19 cellular contexts compared by ENCODE assay signal in the genomic region with DNA sequence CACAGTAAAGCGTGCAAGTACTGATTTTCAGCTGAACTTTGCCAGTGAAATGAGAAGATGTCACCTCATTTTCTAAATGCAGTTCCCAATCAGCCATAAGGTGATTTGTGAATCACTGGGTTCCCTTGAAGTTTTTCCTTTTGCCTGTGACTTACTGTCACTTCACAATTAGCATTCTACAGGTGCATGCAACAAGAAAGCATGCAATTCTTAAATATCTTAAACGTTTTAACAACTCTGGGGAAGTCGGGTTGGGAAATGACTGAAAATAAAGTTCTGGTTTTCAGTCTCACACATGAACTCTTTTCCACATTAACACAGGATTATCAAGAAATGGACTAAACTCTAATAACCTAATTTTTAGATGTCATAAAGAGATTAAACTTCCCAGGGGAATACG. TPM values are rescaled to one million over a fixed set of nuclear protein-coding genes. Genes with fewer than 3 reads are reported as not detected.
DNase-seq lines count a peak whose midpoint lies in the region; ATAC-seq and TF ChIP-seq lines count a peak whose summit lies in the region.
"Had no signal": no experiment of that assay in that cellular context is flagged by ENCODE, and none has a peak within 500 bp of the region (broad histone marks: within the 10 kb centered on the region; RNA-seq: fewer than 3 reads in every experiment).

No MANE protein-coding gene starts in this region.

- ATAC-seq in central memory CD8-positive, alpha-beta T cell (replicated peaks; ENCODE audit: extremely low read depth, poor library complexity, severe bottlenecking) = no peak
- no peak for ATAC-seq in GM21367 (IDR thresholded peaks at IDR 0.05; ENCODE audit: unreplicated experiment)
- ATAC-seq in HG03457 (IDR thresholded peaks at IDR 0.05; ENCODE audit: unreplicated experiment) = no peak

- H3K4me3 ChIP-seq in DOHH2 (ENCODE audit: low read length) (no peak overlapping the region), Karpas-422 (ENCODE audit: low read length) (peak overlapping the region; percentile 92)
- H3K4me3 ChIP-seq: cardiac muscle cell had no signal

- no peak overlapping the region for H3K27ac Mint-ChIP-seq in central memory CD8-positive, alpha-beta T cell (ENCODE audit: low read depth)
- H3K27ac Mint-ChIP-seq in nephron = no peak overlapping the region
- no peak overlapping the region for H3K27ac Mint-ChIP-seq in activated CD4-positive, alpha-beta memory T cell treated with anti-CD3 and anti-CD28 coated beads, Interleukin-2, amount 10 ng/mL, durations not matched to agents 7 days and 5 days
- H3K27ac Mint-ChIP-seq: activated CD8-positive, alpha-beta T cell treated with anti-CD3 and anti-CD28 coated beads for 36 hours; stimulated activated naive CD8-positive, alpha-beta T cell treated with anti-CD3 and anti-CD28 coated beads, Interleukin-15, Interleukin-2, amounts not matched to agents 100 ng/mL and 50 ng/mL, for 24 hours had no signal

- peaks cover 6% of the 10 kb centered on the region for H3F3A ChIP-seq in DOHH2 (ENCODE audit: control insufficient read depth, insufficient read depth)

- H3K36me3 ChIP-seq in DOHH2 (ENCODE audit: control insufficient read depth, low read length) (peaks cover 27% of the 10 kb centered on the region), Karpas-422 (ENCODE audit: insufficient read depth, low read length) (peaks cover 18% of the 10 kb centered on the region; the same call in 1 of the 2 replicates)
- H3K36me3 ChIP-seq: cardiac muscle cell had no signal

- peak overlapping the region; percentile 23; the same call in 1 of the 2 replicates for H3K9ac ChIP-seq in Karpas-422 (ENCODE audit: low read length)

- peak overlapping the region; percentile 4 for H3K4me3 Mint-ChIP-seq in central memory CD8-positive, alpha-beta T cell
- peak overlapping the region; percentile 29 to 51 (median 48) for H3K4me3 Mint-ChIP-seq in nephron
- H3K4me3 Mint-ChIP-seq in activated CD4-positive, alpha-beta memory T cell treated with anti-CD3 and anti-CD28 coated beads, Interleukin-2, amount 10 ng/mL, durations not matched to agents 7 days and 5 days = no peak overlapping the region
- H3K4me3 Mint-ChIP-seq: activated CD8-positive, alpha-beta T cell treated with anti-CD3 and anti-CD28 coated beads for 36 hours; stimulated activated naive CD8-positive, alpha-beta T cell treated with anti-CD3 and anti-CD28 coated beads, Interleukin-15, Interleukin-2, amounts not matched to agents 100 ng/mL and 50 ng/mL, for 24 hours had no signal

- H4K20me1 ChIP-seq in DOHH2 (ENCODE audit: control insufficient read depth, insufficient read depth, low read depth, low read length) = peaks cover 33% of the 10 kb centered on the region
- peaks cover 39% of the 10 kb centered on the region for H4K20me1 ChIP-seq in Karpas-422 (ENCODE audit: insufficient read depth, low read depth, low read length)

- POLR2A ChIA-PET in activated CD4-positive, alpha-beta memory T cell treated with anti-CD3 and anti-CD28 coated beads, Interleukin-2, amount 10 ng/mL, durations not matched to agents 7 days and 5 days (lab: Charles Lee) = interaction anchor here (1.0 kb wide), 1 partner anchor 32 kb away, joined by 5 read pairs; no protein-coding TSS in a partner anchor

- H3K27me3 Mint-ChIP-seq in central memory CD8-positive, alpha-beta T cell = no peaks in the 10 kb centered on the region
- no peaks in the 10 kb centered on the region for H3K27me3 Mint-ChIP-seq in nephron (ENCODE audit: low read depth)
- H3K27me3 Mint-ChIP-seq in activated CD4-positive, alpha-beta memory T cell treated with anti-CD3 and anti-CD28 coated beads, Interleukin-2, amount 10 ng/mL, durations not matched to agents 7 days and 5 days = no peaks in the 10 kb centered on the region
- H3K27me3 Mint-ChIP-seq: activated CD8-positive, alpha-beta T cell treated with anti-CD3 and anti-CD28 coated beads for 36 hours; stimulated activated naive CD8-positive, alpha-beta T cell treated with anti-CD3 and anti-CD28 coated beads, Interleukin-15, Interleukin-2, amounts not matched to agents 100 ng/mL and 50 ng/mL, for 24 hours had no signal

- 0 out of 2 replicates have a peak overlapping the region, but pooled peaks have one; percentile 2 for H3K4me2 ChIP-seq in DOHH2 (ENCODE audit: low read length)
- peak overlapping the region; percentile 92 for H3K4me2 ChIP-seq in Karpas-422 (ENCODE audit: low read depth, low read length, poor library complexity, severe bottlenecking)

- H3K27me3 ChIP-seq in DOHH2 (ENCODE audit: control insufficient read depth, low read length) (no peaks in the 10 kb centered on the region), Karpas-422 (ENCODE audit: low read length) (no peaks in the 10 kb centered on the region)
- H3K27me3 ChIP-seq: cardiac muscle cell had no signal

- H2AFZ ChIP-seq in Karpas-422 (ENCODE audit: low read length) = no peak overlapping the region

- DNase-seq in Karpas-422 = peak; percentile 57
- DNase-seq in central memory CD8-positive, alpha-beta T cell (ENCODE audit: low spot score in 2 of 2) = no peak
- no peak for DNase-seq in KBM-7
- DNase-seq in activated CD4-positive, alpha-beta memory T cell treated with anti-CD3 and anti-CD28 coated beads, Interleukin-2, amount 10 ng/mL, durations not matched to agents 7 days and 5 days = no peak
- DNase-seq: activated gamma-delta T cell treated with Interleukin-2 at 50 U/mL for 16 hours, H7, Kasumi-1, kidney glomerular epithelial cell, NCI-H187 treated with DMSO at 0.1 percent for 48 hours, NCI-H524 treated with DMSO at 0.1 percent for 48 hours, T1000 had no signal

- no peaks in the 10 kb centered on the region for H3K9me3 Mint-ChIP-seq in central memory CD8-positive, alpha-beta T cell
- H3K9me3 Mint-ChIP-seq in nephron = no peaks in the 10 kb centered on the region
- H3K9me3 Mint-ChIP-seq in activated CD4-positive, alpha-beta memory T cell treated with anti-CD3 and anti-CD28 coated beads, Interleukin-2, amount 10 ng/mL, durations not matched to agents 7 days and 5 days = no peaks in the 10 kb centered on the region
- H3K9me3 Mint-ChIP-seq: activated CD8-positive, alpha-beta T cell treated with anti-CD3 and anti-CD28 coated beads for 36 hours; stimulated activated naive CD8-positive, alpha-beta T cell treated with anti-CD3 and anti-CD28 coated beads, Interleukin-15, Interleukin-2, amounts not matched to agents 100 ng/mL and 50 ng/mL, for 24 hours had no signal

- H3K36me3 Mint-ChIP-seq in central memory CD8-positive, alpha-beta T cell (ENCODE audit: insufficient read depth) = no peaks in the 10 kb centered on the region
- peaks cover 16% of the 10 kb centered on the region for H3K36me3 Mint-ChIP-seq in nephron (ENCODE audit: low read depth)
- H3K36me3 Mint-ChIP-seq in activated CD4-positive, alpha-beta memory T cell treated with anti-CD3 and anti-CD28 coated beads, Interleukin-2, amount 10 ng/mL, durations not matched to agents 7 days and 5 days (ENCODE audit: low read depth) = peaks cover 15% of the 10 kb centered on the region

- H3K27ac ChIP-seq in DOHH2 (ENCODE audit: low read depth, low read length) (no peak overlapping the region), Karpas-422 (ENCODE audit: low read length) (peak overlapping the region; percentile 60)
- H3K27ac ChIP-seq: cardiac muscle cell, RWPE1 had no signal

- H3K79me2 ChIP-seq in DOHH2 (ENCODE audit: control insufficient read depth, low read length) (peaks cover 96% of the 10 kb centered on the region), Karpas-422 (ENCODE audit: low read length) (peaks cover 96% of the 10 kb centered on the region)

- CTCF ChIA-PET in activated CD4-positive, alpha-beta memory T cell treated with anti-CD3 and anti-CD28 coated beads, Interleukin-2, amount 10 ng/mL, durations not matched to agents 7 days and 5 days (lab: Charles Lee) = no interaction called here

- H3K9me3 ChIP-seq in DOHH2 (ENCODE audit: control insufficient read depth, insufficient read depth, low read length) (no peaks in the 10 kb centered on the region), Karpas-422 (ENCODE audit: low read length) (no peaks in the 10 kb centered on the region)

- H3K4me1 ChIP-seq in DOHH2 (ENCODE audit: control insufficient read depth, low read length) = peaks cover 17% of the 10 kb centered on the region
- peaks cover 32% of the 10 kb centered on the region for H3K4me1 ChIP-seq in Karpas-422 (ENCODE audit: low read length)

- no peaks in the 10 kb centered on the region for H3K9me2 ChIP-seq in DOHH2 (replicated peaks; ENCODE audit: control insufficient read depth, low read length)
- no peaks in the 10 kb centered on the region for H3K9me2 ChIP-seq in Karpas-422 (replicated peaks; ENCODE audit: insufficient read depth, low read length)

- H3K4me1 Mint-ChIP-seq in central memory CD8-positive, alpha-beta T cell = peaks cover 24% of the 10 kb centered on the region
- H3K4me1 Mint-ChIP-seq in nephron = peaks cover 16% of the 10 kb centered on the region
- H3K4me1 Mint-ChIP-seq in activated CD4-positive, alpha-beta memory T cell treated with anti-CD3 and anti-CD28 coated beads, Interleukin-2, amount 10 ng/mL, durations not matched to agents 7 days and 5 days = peaks cover 19% of the 10 kb centered on the region

- in situ Hi-C loops in KBM-7 (cut with MboI; ENCODE audit: low pct_unique_long_range_greater_than_20kb, low sequenced_read_pairs) = no loop called here

- no peak for TF ChIP-seq CTCF in DOHH2 (IDR thresholded peaks at IDR 0.05; ENCODE audit: low read depth, low read length, poor library complexity, severe bottlenecking)
- TF ChIP-seq CTCF in nephron (IDR thresholded peaks at IDR 0.05; ENCODE audit: unreplicated experiment in 3 of 3) = no peak

RNA-seq across cellular contexts. Expression of gene GSK3B, which starts 5.2 kb away (rescaled TPM):
- 48.7 and 67.1 TPM in 2 replicates for total RNA-seq in Karpas-422 (2014; rRNA removed; shearing (Covaris generic); ENCODE audit: low replicate concordance)
- 10 to 100 TPM; 35.6 to 37.2 TPM for total RNA-seq in activated CD4-positive, alpha-beta memory T cell treated with anti-CD3 and anti-CD28 coated beads, Interleukin-2, amount 10 ng/mL, durations not matched to agents 7 days and 5 days
